Comparison of ENCODE assay signal across 21 cellular contexts in genomic region chr3:74055064-74055463, GRCh38.
"Had no signal": no experiment of that assay in that cellular context is flagged by ENCODE, and none has a peak within 500 bp of the region (broad histone marks: within the 10 kb centered on the region; RNA-seq: fewer than 3 reads in every experiment).

No MANE protein-coding gene starts in this region.

- H3K27ac Mint-ChIP-seq: naive thymus-derived CD8-positive, alpha-beta T cell had no signal

- DNase-seq: dorsolateral prefrontal cortex; effector CD4-positive, alpha-beta T cell; hypothalamus; kidney; left lung; mesenchymal stem cell; naive thymus-derived CD8-positive, alpha-beta T cell; occipital lobe; ovary; posterior cingulate gyrus; retina; right lobe of liver; small intestine; stimulated activated CD4-positive, alpha-beta T cell treated with anti-CD3 and anti-CD28 coated beads, Interleukin-15, amount 100 ng/mL, for 24 hours; stimulated activated CD4-positive, alpha-beta T cell treated with anti-CD3 and anti-CD28 coated beads, Interleukin-2, amount 100 ng/mL, for 48 hours; stimulated activated CD8-positive, alpha-beta memory T cell treated with anti-CD3 and anti-CD28 coated beads, Interleukin-4, amount 100 ng/mL, for 48 hours; stimulated activated naive CD4-positive, alpha-beta T cell; substantia nigra; testis; tibial artery; upper lobe of left lung had no signal

- H3K27me3 ChIP-seq: dorsolateral prefrontal cortex, left lung, ovary, right lobe of liver, testis, tibial artery, upper lobe of left lung had no signal

- H3K4me3 ChIP-seq: dorsolateral prefrontal cortex, left lung, ovary, right lobe of liver, testis, tibial artery, upper lobe of left lung had no signal

- H3K36me3 ChIP-seq: left lung, ovary, right lobe of liver, tibial artery, upper lobe of left lung had no signal

- H3K4me3 Mint-ChIP-seq: naive thymus-derived CD8-positive, alpha-beta T cell had no signal

- H3K4me1 ChIP-seq: left lung, right lobe of liver, testis, tibial artery, upper lobe of left lung had no signal

- H3K27ac ChIP-seq: dorsolateral prefrontal cortex, left lung, ovary, right lobe of liver, testis, tibial artery, upper lobe of left lung had no signal

- H3K9me3 ChIP-seq: left lung, ovary, right lobe of liver, testis, tibial artery, upper lobe of left lung had no signal

- H3K27me3 Mint-ChIP-seq: naive thymus-derived CD8-positive, alpha-beta T cell had no signal

- ATAC-seq: left lung; naive thymus-derived CD8-positive, alpha-beta T cell; right lobe of liver had no signal

- H3K36me3 Mint-ChIP-seq: naive thymus-derived CD8-positive, alpha-beta T cell had no signal

- H3K4me1 Mint-ChIP-seq: naive thymus-derived CD8-positive, alpha-beta T cell had no signal
